ENCODE assay signal across 12 cellular contexts in the genomic region with DNA sequence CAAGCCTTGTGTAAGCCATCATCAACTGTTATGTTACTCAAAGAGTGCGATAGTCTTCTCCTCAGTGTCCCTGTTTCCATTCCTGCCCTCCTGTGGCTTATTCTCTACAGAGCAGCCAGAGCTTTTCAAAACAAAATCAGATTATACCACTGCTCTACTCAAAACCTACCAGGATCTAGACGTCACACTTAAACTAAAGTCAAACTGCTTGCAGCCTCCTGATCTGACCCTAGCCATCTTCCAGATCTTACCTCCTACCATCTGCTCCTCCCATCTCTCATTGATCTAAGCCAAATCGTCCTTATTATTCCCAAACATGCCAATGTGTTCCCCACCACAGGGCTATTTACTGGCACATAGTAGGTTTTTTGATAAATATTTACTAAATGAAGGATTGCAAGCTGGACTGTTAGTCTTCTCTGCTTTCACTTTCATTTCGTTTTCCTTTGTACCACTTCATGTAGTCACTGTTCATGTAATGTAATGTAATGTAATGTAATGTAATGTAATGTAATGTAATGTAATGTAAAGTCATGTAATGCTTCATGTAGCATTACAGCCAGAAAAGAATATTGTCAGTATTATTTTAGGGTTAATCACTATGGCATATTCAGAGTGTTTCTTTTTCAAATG.
DNase-seq lines count a peak whose midpoint lies in the region; ATAC-seq and TF ChIP-seq lines count a peak whose summit lies in the region.
"Had no signal": no experiment of that assay in that cellular context is flagged by ENCODE, and none has a peak within 500 bp of the region (broad histone marks: within the 10 kb centered on the region; RNA-seq: fewer than 3 reads in every experiment).

No MANE protein-coding gene starts in this region.

- POLR2A ChIA-PET in CD4-positive, alpha-beta memory T cell (lab: Charles Lee; ENCODE audit: partially characterized antibody): no interaction called here

- TF ChIP-seq CTCF in epithelial cell of proximal tubule (conservative IDR thresholded peaks at IDR 0.05; ENCODE audit: low read depth, low read length) (no peak), tibial nerve (IDR thresholded peaks at IDR 0.05) (no peak)

- intact Hi-C loops in CD4-positive, alpha-beta memory T cell (cut with micrococcal nuclease): no loop called here

- TF ChIP-seq EP300 in tibial nerve (IDR thresholded peaks at IDR 0.05): no peak

- H3K27me3 Mint-ChIP-seq in CD4-positive, alpha-beta memory T cell: no peaks in the 10 kb centered on the region

- WGBS in tibial nerve, 2 donors: 74 to 77% methylated on average over 4 of the region's 4 CpGs

- H3K27me3 ChIP-seq in CD4-positive, alpha-beta memory T cell (ENCODE audit: insufficient read depth, low read length): no peaks in the 10 kb centered on the region
- H3K27me3 ChIP-seq in tibial nerve: no peaks in the 10 kb centered on the region
- H3K27me3 ChIP-seq: vagina had no signal

- H3K4me3 ChIP-seq in CD4-positive, alpha-beta memory T cell (ENCODE audit: low read length in 2 of 2): no peak overlapping the region
- peak overlapping the region; percentile 29 for H3K4me3 ChIP-seq in Jurkat, Clone E6-1 (ENCODE audit: low read length)
- peak overlapping the region; percentile 37 for H3K4me3 ChIP-seq in epithelial cell of proximal tubule (ENCODE audit: low read depth, low read length)
- H3K4me3 ChIP-seq in tibial nerve: no peak overlapping the region
- H3K4me3 ChIP-seq: vagina had no signal

- H3K4me1 Mint-ChIP-seq in CD4-positive, alpha-beta memory T cell: peaks cover 0 to 23% (median 13%) of the 10 kb centered on the region in 4 donors
- H3K4me1 Mint-ChIP-seq: immature natural killer cell had no signal

- CTCF ChIA-PET in CD4-positive, alpha-beta memory T cell (lab: Charles Lee; ENCODE audit: partially characterized antibody): no interaction called here

- H3K4me1 ChIP-seq in CD4-positive, alpha-beta memory T cell (ENCODE audit: insufficient read depth, low read length): no peaks in the 10 kb centered on the region
- H3K4me1 ChIP-seq in tibial nerve: no peaks in the 10 kb centered on the region
- H3K4me1 ChIP-seq: vagina had no signal

- no peaks in the 10 kb centered on the region for H3K36me3 ChIP-seq in CD4-positive, alpha-beta memory T cell (ENCODE audit: insufficient read depth, low read length)
- H3K36me3 ChIP-seq in tibial nerve: no peaks in the 10 kb centered on the region
- H3K36me3 ChIP-seq: vagina had no signal

- TF ChIP-seq POLR2A in tibial nerve (IDR thresholded peaks at IDR 0.05): no peak

- H3K36me3 Mint-ChIP-seq in CD4-positive, alpha-beta memory T cell: no peaks in the 10 kb centered on the region
- H3K36me3 Mint-ChIP-seq: immature natural killer cell had no signal

- H3K27ac Mint-ChIP-seq in CD4-positive, alpha-beta memory T cell: peak overlapping the region in 2 of 7 donors; percentile 24 to 38

- no peak overlapping the region for H3K27ac ChIP-seq in CD4-positive, alpha-beta memory T cell (ENCODE audit: low read depth, low read length)
- no peak overlapping the region for H3K27ac ChIP-seq in tibial nerve
- H3K27ac ChIP-seq: vagina had no signal

- peaks cover 0 to 5% (median 0%) of the 10 kb centered on the region in 8 donors for H3K9me3 Mint-ChIP-seq in CD4-positive, alpha-beta memory T cell

- H3K4me3 Mint-ChIP-seq in CD4-positive, alpha-beta memory T cell: peak overlapping the region; percentile 55 to 83 (median 72)

- DNase-seq in CD4-positive, alpha-beta memory T cell: peak in 1 of 5 donors; percentile 1
- DNase-seq in Jurkat, Clone E6-1 (ENCODE audit: low read depth, low spot score): no peak
- DNase-seq in epithelial cell of proximal tubule (ENCODE audit: low read depth) (no peak), HuH-7 (ENCODE audit: low spot score) (no peak), tibial nerve (ENCODE audit: low spot score in 2 of 2) (no peak), SW480 (ENCODE audit: low spot score) (no peak), epidermal melanocyte (ENCODE audit: insufficient read length, low spot score) (no peak)
- DNase-seq: DMS79 treated with DMSO at 0.1 percent for 48 hours, immature natural killer cell, NCI-H1105 had no signal

- ATAC-seq in GM19025 (IDR thresholded peaks at IDR 0.05; ENCODE audit: low read depth, unreplicated experiment): peak; percentile 45

- no peaks in the 10 kb centered on the region for H3K9me3 ChIP-seq in CD4-positive, alpha-beta memory T cell (ENCODE audit: control insufficient read depth in 1 of 2, low read length in 2 of 2)
- no peaks in the 10 kb centered on the region for H3K9me3 ChIP-seq in tibial nerve
- H3K9me3 ChIP-seq: vagina had no signal

Comparison
In these comparisons a context has a peak if more than half of its experiments do, and no peak if none do; other contexts are left out.
1. H3K4me3 ChIP-seq: peak in Jurkat, Clone E6-1 (single experiment) and epithelial cell of proximal tubule (single experiment); none in CD4-positive, alpha-beta memory T cell (0 of 2) and tibial nerve (0 of 4).